Comparison of ENCODE assay signal across 15 cellular contexts in the genomic region with DNA sequence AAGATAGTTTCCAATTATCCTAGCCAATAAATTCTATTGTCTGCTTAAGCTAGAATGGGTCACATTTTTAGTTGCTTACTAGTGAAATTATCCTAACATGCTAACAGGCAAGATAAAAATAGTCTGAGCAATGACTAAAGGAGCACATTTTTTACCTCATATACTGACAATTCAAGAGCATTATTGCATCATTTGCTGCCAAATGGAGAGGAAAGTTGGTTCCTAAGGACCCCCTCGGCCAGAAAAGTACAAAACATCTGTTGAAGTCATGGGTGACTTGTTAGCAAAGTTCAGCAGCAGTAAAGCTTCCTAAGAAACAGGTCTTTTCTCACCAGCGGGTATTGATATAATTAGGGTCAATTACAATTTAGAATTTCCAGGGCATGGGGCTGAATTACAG.
"Had no signal": no experiment of that assay in that cellular context is flagged by ENCODE, and none has a peak within 500 bp of the region (broad histone marks: within the 10 kb centered on the region; RNA-seq: fewer than 3 reads in every experiment).

No MANE protein-coding gene starts in this region.

- H3K4me3 ChIP-seq: gastroesophageal sphincter, testis, upper lobe of right lung had no signal

- DNase-seq: activated B cell treated with CpG ODN at 0.5 μM for 24 hours; activated CD4-positive, alpha-beta T cell treated with anti-CD3 and anti-CD28 coated beads, Interleukin-2, amount 10 ng/mL, durations not matched to agents 24 days and 14 days; activated effector memory CD4-positive, alpha-beta T cell treated with anti-CD3 and anti-CD28 coated beads, Interleukin-2, amount 50 U/mL, for 16 hours; activated T-cell treated with anti-CD3 and anti-CD28 coated beads for 4 hours; amygdala; brain microvascular endothelial cell; dermis blood vessel endothelial cell; erythroblast; kidney; stimulated activated CD4-positive, alpha-beta T cell treated with anti-CD3 and anti-CD28 coated beads, Interleukin-4, amount 100 ng/mL, for 1 hour; stimulated activated CD8-positive, alpha-beta memory T cell treated with anti-CD3 and anti-CD28 coated beads, Interleukin-4, amount 100 ng/mL, for 48 hours; stimulated activated naive CD8-positive, alpha-beta T cell treated with anti-CD3 and anti-CD28 coated beads, Interleukin-15, Interleukin-2, amounts not matched to agents 100 U/mL and 50 U/mL, for 24 hours; testis; upper lobe of right lung had no signal

- H3K27me3 ChIP-seq: brain microvascular endothelial cell, gastroesophageal sphincter, testis, upper lobe of right lung had no signal

- H3K9me3 ChIP-seq: gastroesophageal sphincter, testis, upper lobe of right lung had no signal

- H3K36me3 ChIP-seq: brain microvascular endothelial cell, gastroesophageal sphincter, upper lobe of right lung had no signal

- H3K4me1 ChIP-seq: gastroesophageal sphincter, testis, upper lobe of right lung had no signal

- ATAC-seq: gastroesophageal sphincter; stimulated activated naive CD8-positive, alpha-beta T cell treated with anti-CD3 and anti-CD28 coated beads, Interleukin-15, Interleukin-2, amounts not matched to agents 100 U/mL and 50 U/mL, for 24 hours; upper lobe of right lung had no signal

- H3K27ac ChIP-seq: brain microvascular endothelial cell, gastroesophageal sphincter, testis, upper lobe of right lung had no signal
